In genomic region chr11:1240771-1241170, GRCh38 we compare ENCODE assay signal across 6 cellular contexts. TPM values are rescaled to one million over a fixed set of nuclear protein-coding genes. Genes with fewer than 3 reads are reported as not detected.
"Had no signal": no experiment of that assay in that cellular context is flagged by ENCODE, and none has a peak within 500 bp of the region (broad histone marks: within the 10 kb centered on the region; RNA-seq: fewer than 3 reads in every experiment).

No MANE protein-coding gene starts in this region.

- DNase-seq: IMR-90, KBM-7 had no signal

- H3K27ac ChIP-seq: HL-60 had no signal

- H3K4me3 ChIP-seq: K562 had no signal

- ATAC-seq: HepG2, K562 had no signal

RNA-seq across cellular contexts. Expression of gene MUC5B, which starts 17.9 kb away (rescaled TPM):
- total RNA-seq: HepG2, IMR-90 had no signal
- polyA plus RNA-seq: IgD-negative memory B cell, IMR-90 had no signal
